ENCODE assay signal across 1 cellular context in genomic region chr22:20587206-20587958, GRCh38.
TF ChIP-seq lines count a peak whose summit lies in the region.

No MANE protein-coding gene starts in this region.

TF ChIP-seq in K562, 482 proteins besides CTCF, POLR2A, EP300 and RAD21 (continued from another document and continues in another):
- TF ChIP-seq, protein P1, sequence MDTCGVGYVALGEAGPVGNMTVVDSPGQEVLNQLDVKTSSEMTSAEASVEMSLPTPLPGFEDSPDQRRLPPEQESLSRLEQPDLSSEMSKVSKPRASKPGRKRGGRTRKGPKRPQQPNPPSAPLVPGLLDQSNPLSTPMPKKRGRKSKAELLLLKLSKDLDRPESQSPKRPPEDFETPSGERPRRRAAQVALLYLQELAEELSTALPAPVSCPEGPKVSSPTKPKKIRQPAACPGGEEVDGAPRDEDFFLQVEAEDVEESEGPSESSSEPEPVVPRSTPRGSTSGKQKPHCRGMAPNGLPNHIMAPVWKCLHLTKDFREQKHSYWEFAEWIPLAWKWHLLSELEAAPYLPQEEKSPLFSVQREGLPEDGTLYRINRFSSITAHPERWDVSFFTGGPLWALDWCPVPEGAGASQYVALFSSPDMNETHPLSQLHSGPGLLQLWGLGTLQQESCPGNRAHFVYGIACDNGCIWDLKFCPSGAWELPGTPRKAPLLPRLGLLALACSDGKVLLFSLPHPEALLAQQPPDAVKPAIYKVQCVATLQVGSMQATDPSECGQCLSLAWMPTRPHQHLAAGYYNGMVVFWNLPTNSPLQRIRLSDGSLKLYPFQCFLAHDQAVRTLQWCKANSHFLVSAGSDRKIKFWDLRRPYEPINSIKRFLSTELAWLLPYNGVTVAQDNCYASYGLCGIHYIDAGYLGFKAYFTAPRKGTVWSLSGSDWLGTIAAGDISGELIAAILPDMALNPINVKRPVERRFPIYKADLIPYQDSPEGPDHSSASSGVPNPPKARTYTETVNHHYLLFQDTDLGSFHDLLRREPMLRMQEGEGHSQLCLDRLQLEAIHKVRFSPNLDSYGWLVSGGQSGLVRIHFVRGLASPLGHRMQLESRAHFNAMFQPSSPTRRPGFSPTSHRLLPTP (IDR thresholded peaks at IDR 0.05; ENCODE audit: borderline replicate concordance, extremely low read depth, insufficient read length), result no peak
- no peak for TF ChIP-seq ELF1 (tag; IDR thresholded peaks at IDR 0.05)
- no peak for TF ChIP-seq XRCC3 (IDR thresholded peaks at IDR 0.05)
- TF ChIP-seq MYC (IDR thresholded peaks at IDR 0.05; ENCODE audit: low read depth, low read length), result no peak
- no peak for TF ChIP-seq MYC (CRISPR knock-in tag; IDR thresholded peaks at IDR 0.05; ENCODE audit: borderline replicate concordance, low read depth)
- TF ChIP-seq SRSF1 (IDR thresholded peaks at IDR 0.05; ENCODE audit: low read depth, low read length), result no peak
- no peak for TF ChIP-seq L3MBTL2 (IDR thresholded peaks at IDR 0.05)
- no peak for TF ChIP-seq CREB1 (IDR thresholded peaks at IDR 0.05)
- no peak for TF ChIP-seq CREB1 (CRISPR knock-in tag; IDR thresholded peaks at IDR 0.05)
- peak; percentile 66; the same call in 1 of the 2 replicates for TF ChIP-seq RUNX1 (IDR thresholded peaks at IDR 0.05; ENCODE audit: low read depth)
- TF ChIP-seq SMC3 (conservative IDR thresholded peaks at IDR 0.05; ENCODE audit: insufficient read depth, low read depth, low read length), result no peak
- TF ChIP-seq RERE (CRISPR knock-in tag; IDR thresholded peaks at IDR 0.05; ENCODE audit: borderline replicate concordance), result no peak; the same call in 1 of the 2 replicates
- TF ChIP-seq ZNF174 (CRISPR knock-in tag; IDR thresholded peaks at IDR 0.05), result no peak
- no peak for TF ChIP-seq E2F3 (CRISPR knock-in tag; IDR thresholded peaks at IDR 0.05)
- TF ChIP-seq CTCFL (IDR thresholded peaks at IDR 0.05; ENCODE audit: borderline replicate concordance, insufficient read depth, low read depth, low read length, poor library complexity, severe bottlenecking), result no peak
- TF ChIP-seq TAL1 (IDR thresholded peaks at IDR 0.05), result no peak
- TF ChIP-seq SIN3A (IDR thresholded peaks at IDR 0.05; ENCODE audit: borderline replicate concordance in 2 of 2, control insufficient read depth in 1 of 2, low read depth in 2 of 2, low read length in 2 of 2), result peak in 1 of 2 experiments; percentile 6; a peak in 1 of 4 replicates
- no peak for TF ChIP-seq CBFA2T3 (IDR thresholded peaks at IDR 0.05)
- TF ChIP-seq, protein P2, sequence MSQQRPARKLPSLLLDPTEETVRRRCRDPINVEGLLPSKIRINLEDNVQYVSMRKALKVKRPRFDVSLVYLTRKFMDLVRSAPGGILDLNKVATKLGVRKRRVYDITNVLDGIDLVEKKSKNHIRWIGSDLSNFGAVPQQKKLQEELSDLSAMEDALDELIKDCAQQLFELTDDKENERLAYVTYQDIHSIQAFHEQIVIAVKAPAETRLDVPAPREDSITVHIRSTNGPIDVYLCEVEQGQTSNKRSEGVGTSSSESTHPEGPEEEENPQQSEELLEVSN (IDR thresholded peaks at IDR 0.05; ENCODE audit: borderline replicate concordance in 1 of 2, extremely low read depth in 1 of 2, insufficient read depth in 1 of 2, insufficient read length in 1 of 2, low read depth in 1 of 2, low read length in 1 of 2, poor library complexity in 1 of 2, severe bottlenecking in 1 of 2), result no peak
- TF ChIP-seq GATA2 (CRISPR knock-in tag; IDR thresholded peaks at IDR 0.05), result no peak
- no peak for TF ChIP-seq TCF7L2 (IDR thresholded peaks at IDR 0.05; ENCODE audit: low read depth, low read length)
- no peak for TF ChIP-seq NELFE (IDR thresholded peaks at IDR 0.05; ENCODE audit: insufficient read depth, insufficient read length)
- TF ChIP-seq HNRNPK (IDR thresholded peaks at IDR 0.05; ENCODE audit: low read depth, low read length, poor library complexity, severe bottlenecking), result no peak
- TF ChIP-seq MBD2 (IDR thresholded peaks at IDR 0.05; ENCODE audit: borderline replicate concordance, low read depth), result peak; percentile 35; the same call in 1 of the 2 replicates
- no peak for TF ChIP-seq ZEB2 (IDR thresholded peaks at IDR 0.05)
- no peak for TF ChIP-seq BCLAF1 (IDR thresholded peaks at IDR 0.05; ENCODE audit: borderline replicate concordance in 1 of 2, control insufficient read depth in 1 of 2, low read depth in 2 of 2, low read length in 1 of 2)
- peak; percentile 68; the same call in 1 of the 2 replicates for TF ChIP-seq ERF (CRISPR knock-in tag; IDR thresholded peaks at IDR 0.05)
- TF ChIP-seq, protein P3, sequence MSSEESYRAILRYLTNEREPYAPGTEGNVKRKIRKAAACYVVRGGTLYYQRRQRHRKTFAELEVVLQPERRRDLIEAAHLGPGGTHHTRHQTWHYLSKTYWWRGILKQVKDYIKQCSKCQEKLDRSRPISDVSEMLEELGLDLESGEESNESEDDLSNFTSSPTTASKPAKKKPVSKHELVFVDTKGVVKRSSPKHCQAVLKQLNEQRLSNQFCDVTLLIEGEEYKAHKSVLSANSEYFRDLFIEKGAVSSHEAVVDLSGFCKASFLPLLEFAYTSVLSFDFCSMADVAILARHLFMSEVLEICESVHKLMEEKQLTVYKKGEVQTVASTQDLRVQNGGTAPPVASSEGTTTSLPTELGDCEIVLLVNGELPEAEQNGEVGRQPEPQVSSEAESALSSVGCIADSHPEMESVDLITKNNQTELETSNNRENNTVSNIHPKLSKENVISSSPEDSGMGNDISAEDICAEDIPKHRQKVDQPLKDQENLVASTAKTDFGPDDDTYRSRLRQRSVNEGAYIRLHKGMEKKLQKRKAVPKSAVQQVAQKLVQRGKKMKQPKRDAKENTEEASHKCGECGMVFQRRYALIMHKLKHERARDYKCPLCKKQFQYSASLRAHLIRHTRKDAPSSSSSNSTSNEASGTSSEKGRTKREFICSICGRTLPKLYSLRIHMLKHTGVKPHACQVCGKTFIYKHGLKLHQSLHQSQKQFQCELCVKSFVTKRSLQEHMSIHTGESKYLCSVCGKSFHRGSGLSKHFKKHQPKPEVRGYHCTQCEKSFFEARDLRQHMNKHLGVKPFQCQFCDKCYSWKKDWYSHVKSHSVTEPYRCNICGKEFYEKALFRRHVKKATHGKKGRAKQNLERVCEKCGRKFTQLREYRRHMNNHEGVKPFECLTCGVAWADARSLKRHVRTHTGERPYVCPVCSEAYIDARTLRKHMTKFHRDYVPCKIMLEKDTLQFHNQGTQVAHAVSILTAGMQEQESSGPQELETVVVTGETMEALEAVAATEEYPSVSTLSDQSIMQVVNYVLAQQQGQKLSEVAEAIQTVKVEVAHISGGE (CRISPR knock-in tag; IDR thresholded peaks at IDR 0.05), result no peak
- TF ChIP-seq NBN (IDR thresholded peaks at IDR 0.05; ENCODE audit: low read depth), result no peak
- peak; percentile 61; the same call in 1 of the 2 replicates for TF ChIP-seq MYNN (IDR thresholded peaks at IDR 0.05)
- no peak for TF ChIP-seq MYNN (CRISPR knock-in tag; IDR thresholded peaks at IDR 0.05)
- no peak for TF ChIP-seq ZNF57 (CRISPR knock-in tag; IDR thresholded peaks at IDR 0.05)
- TF ChIP-seq DDX20 (tag; IDR thresholded peaks at IDR 0.05; ENCODE audit: low read depth), result no peak
- TF ChIP-seq, protein P4, sequence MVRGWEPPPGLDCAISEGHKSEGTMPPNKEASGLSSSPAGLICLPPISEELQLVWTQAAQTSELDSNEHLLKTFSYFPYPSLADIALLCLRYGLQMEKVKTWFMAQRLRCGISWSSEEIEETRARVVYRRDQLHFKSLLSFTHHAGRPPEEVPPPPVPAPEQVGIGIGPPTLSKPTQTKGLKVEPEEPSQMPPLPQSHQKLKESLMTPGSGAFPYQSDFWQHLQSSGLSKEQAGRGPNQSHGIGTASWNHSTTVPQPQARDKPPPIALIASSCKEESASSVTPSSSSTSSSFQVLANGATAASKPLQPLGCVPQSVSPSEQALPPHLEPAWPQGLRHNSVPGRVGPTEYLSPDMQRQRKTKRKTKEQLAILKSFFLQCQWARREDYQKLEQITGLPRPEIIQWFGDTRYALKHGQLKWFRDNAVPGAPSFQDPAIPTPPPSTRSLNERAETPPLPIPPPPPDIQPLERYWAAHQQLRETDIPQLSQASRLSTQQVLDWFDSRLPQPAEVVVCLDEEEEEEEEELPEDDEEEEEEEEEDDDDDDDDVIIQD (CRISPR knock-in tag; IDR thresholded peaks at IDR 0.05), result no peak
- no peak for TF ChIP-seq RBM39 (optimal IDR thresholded peaks at IDR 0.05; ENCODE audit: low read depth, low read length)
- no peak for TF ChIP-seq ZNF347 (CRISPR knock-in tag; IDR thresholded peaks at IDR 0.05; ENCODE audit: low read depth)
- TF ChIP-seq SETDB1 (IDR thresholded peaks at IDR 0.05; ENCODE audit: low read length), result peak; percentile 53
- TF ChIP-seq YBX1 (IDR thresholded peaks at IDR 0.05), result no peak
- 0 out of 2 replicates have a peak, but pooled peaks have one; percentile 2 for TF ChIP-seq FOXP1 (CRISPR knock-in tag; IDR thresholded peaks at IDR 0.05)
